In genomic region chr19:1064661-1065605, GRCh38 we compare ENCODE assay signal across 1 cellular context.
TF ChIP-seq lines count a peak whose summit lies in the region.

No MANE protein-coding gene starts in this region.

TF ChIP-seq in HepG2, 621 proteins besides CTCF, POLR2A, EP300 and RAD21 (continued from another document and continues in another):
- TF ChIP-seq ZBTB26 (CRISPR knock-in tag; IDR thresholded peaks at IDR 0.05; ENCODE audit: borderline replicate concordance) (0 out of 2 replicates have a peak, but pooled peaks have one; percentile 28), ZBED4 (CRISPR knock-in tag; IDR thresholded peaks at IDR 0.05; ENCODE audit: borderline replicate concordance) (no peak), SMARCE1 (IDR thresholded peaks at IDR 0.05; ENCODE audit: borderline replicate concordance) (no peak), DDIT3 (CRISPR knock-in tag; IDR thresholded peaks at IDR 0.05) (no peak), ZNF451 (CRISPR knock-in tag; IDR thresholded peaks at IDR 0.05) (no peak; the same call in 1 of the 2 replicates), ZNF766 (CRISPR knock-in tag; IDR thresholded peaks at IDR 0.05; ENCODE audit: borderline replicate concordance) (no peak), ZNF552 (CRISPR knock-in tag; IDR thresholded peaks at IDR 0.05; ENCODE audit: borderline replicate concordance) (no peak), CENPT (CRISPR knock-in tag; IDR thresholded peaks at IDR 0.05; ENCODE audit: low read depth) (peak; percentile 87; the same call in 1 of the 2 replicates), ZNF362 (CRISPR knock-in tag; IDR thresholded peaks at IDR 0.05; ENCODE audit: borderline replicate concordance) (no peak), NR2F2 (IDR thresholded peaks at IDR 0.05; ENCODE audit: borderline replicate concordance, low read depth) (0 out of 2 replicates have a peak, but pooled peaks have one; percentile 10), NBN (conservative IDR thresholded peaks at IDR 0.05) (no peak), ZNF317 (CRISPR knock-in tag; IDR thresholded peaks at IDR 0.05) (no peak), ZBTB7B (CRISPR knock-in tag; IDR thresholded peaks at IDR 0.05) (no peak), U2AF1 (optimal IDR thresholded peaks at IDR 0.05; ENCODE audit: low read depth, low read length) (no peak), SNRNP70 (IDR thresholded peaks at IDR 0.05; ENCODE audit: low read depth, low read length) (no peak), ZNF142 (CRISPR knock-in tag; IDR thresholded peaks at IDR 0.05) (no peak), ZNF713 (CRISPR knock-in tag; IDR thresholded peaks at IDR 0.05) (no peak), BRF2 (CRISPR knock-in tag; IDR thresholded peaks at IDR 0.05) (no peak), TBX3 (IDR thresholded peaks at IDR 0.05; ENCODE audit: borderline replicate concordance) (no peak), NR2C2 (CRISPR knock-in tag; IDR thresholded peaks at IDR 0.05; ENCODE audit: borderline replicate concordance) (no peak), SP140L (CRISPR knock-in tag; IDR thresholded peaks at IDR 0.05; ENCODE audit: borderline replicate concordance) (no peak), ZFP62 (CRISPR knock-in tag; IDR thresholded peaks at IDR 0.05) (no peak), HNRNPLL (IDR thresholded peaks at IDR 0.05; ENCODE audit: low read depth, low read length, poor library complexity, severe bottlenecking) (peak; percentile 41), ZNF431 (CRISPR knock-in tag; IDR thresholded peaks at IDR 0.05; ENCODE audit: borderline replicate concordance, low read depth) (no peak), RNF2 (conservative IDR thresholded peaks at IDR 0.05; ENCODE audit: low read depth) (no peak), ZNF331 (CRISPR knock-in tag; IDR thresholded peaks at IDR 0.05) (0 out of 2 replicates have a peak, but pooled peaks have one; percentile 22), SUZ12 (IDR thresholded peaks at IDR 0.05; ENCODE audit: low read depth, low read length) (no peak), KDM6A (CRISPR knock-in tag; IDR thresholded peaks at IDR 0.05; ENCODE audit: low read depth) (no peak), ZNF34 (CRISPR knock-in tag; IDR thresholded peaks at IDR 0.05; ENCODE audit: borderline replicate concordance) (no peak), ZNF296 (CRISPR knock-in tag; conservative IDR thresholded peaks at IDR 0.05) (no peak), ZNF350 (CRISPR knock-in tag; IDR thresholded peaks at IDR 0.05; ENCODE audit: borderline replicate concordance, low read depth) (no peak), ZNF850 (CRISPR knock-in tag; conservative IDR thresholded peaks at IDR 0.05) (0 out of 2 replicates have a peak, but pooled peaks have one; percentile 36), SRSF1 (optimal IDR thresholded peaks at IDR 0.05; ENCODE audit: low read depth, low read length) (no peak), JUND (CRISPR knock-in tag; IDR thresholded peaks at IDR 0.05) (no peak), DMTF1 (CRISPR knock-in tag; IDR thresholded peaks at IDR 0.05) (no peak), ZNF264 (CRISPR knock-in tag; IDR thresholded peaks at IDR 0.05) (no peak), HDAC2 (CRISPR knock-in tag; IDR thresholded peaks at IDR 0.05) (peak; percentile 40; the same call in 1 of the 2 replicates), GLI4 (CRISPR knock-in tag; IDR thresholded peaks at IDR 0.05; ENCODE audit: borderline replicate concordance) (no peak), PRDM10 (CRISPR knock-in tag; IDR thresholded peaks at IDR 0.05; ENCODE audit: low read depth) (no peak)
